ENCODE assay signal across 11 cellular contexts in genomic region chr10:88390041-88390440, GRCh38.
A peak's percentile ranks its signal among the peaks of the same experiment; 100 is the strongest.
DNase-seq lines count a peak whose midpoint lies in the region; ATAC-seq and TF ChIP-seq lines count a peak whose summit lies in the region.
"Had no signal": no experiment of that assay in that cellular context is flagged by ENCODE, and none has a peak within 500 bp of the region (broad histone marks: within the 10 kb centered on the region; RNA-seq: fewer than 3 reads in every experiment).

No MANE protein-coding gene starts in this region.

- H3K4me1 Mint-ChIP-seq in stimulated activated memory B cell treated with anti-CD40 and anti-IgM and Interleukin-4, amounts not matched to agents 10 μg/mL and 1 μg/mL and 100 μg/mL, for 72 hours, result peaks cover 22% of the 10 kb centered on the region

- H3K9me3 Mint-ChIP-seq in stimulated activated memory B cell treated with anti-CD40 and anti-IgM and Interleukin-4, amounts not matched to agents 10 μg/mL and 1 μg/mL and 100 μg/mL, for 72 hours, result peaks cover 4% of the 10 kb centered on the region

- no peaks in the 10 kb centered on the region for H3K9me2 ChIP-seq in DOHH2 (replicated peaks; ENCODE audit: control insufficient read depth, low read length)

- no peak for ATAC-seq in stimulated activated memory B cell treated with anti-CD40 and anti-IgM and Interleukin-4, amounts not matched to agents 10 μg/mL and 1 μg/mL and 100 μg/mL, for 72 hours

- no peaks in the 10 kb centered on the region for H3K36me3 Mint-ChIP-seq in stimulated activated memory B cell treated with anti-CD40 and anti-IgM and Interleukin-4, amounts not matched to agents 10 μg/mL and 1 μg/mL and 100 μg/mL, for 72 hours
- H3K36me3 Mint-ChIP-seq: CD8-positive, alpha-beta memory T cell had no signal

- intact Hi-C loops in colonic mucosa (cut with DNase I), result no loop called here

- peaks cover 27% of the 10 kb centered on the region for H3F3A ChIP-seq in DOHH2 (ENCODE audit: control insufficient read depth, insufficient read depth)

- H3K36me3 ChIP-seq in DOHH2 (ENCODE audit: control insufficient read depth, low read length) (peaks cover 24% of the 10 kb centered on the region), KOPT-K1 (ENCODE audit: insufficient read depth, low read length) (no peaks in the 10 kb centered on the region), colonic mucosa (no peaks in the 10 kb centered on the region)
- H3K36me3 ChIP-seq: BE2C had no signal

- no peak overlapping the region for H3K4me3 Mint-ChIP-seq in stimulated activated memory B cell treated with anti-CD40 and anti-IgM and Interleukin-4, amounts not matched to agents 10 μg/mL and 1 μg/mL and 100 μg/mL, for 72 hours

- no peaks in the 10 kb centered on the region for H3K9me3 ChIP-seq in DOHH2 (ENCODE audit: control insufficient read depth, insufficient read depth, low read length)
- H3K9me3 ChIP-seq in KOPT-K1 (ENCODE audit: insufficient read depth, low read length, poor library complexity, severe bottlenecking), result peaks cover under 1% of the 10 kb centered on the region
- H3K9me3 ChIP-seq in colonic mucosa, result no peaks in the 10 kb centered on the region
- H3K9me3 ChIP-seq: BE2C had no signal

- no peaks in the 10 kb centered on the region for H3K79me2 ChIP-seq in DOHH2 (ENCODE audit: control insufficient read depth, low read length)

- DNase-seq in retina, result peak; percentile 16
- no peak for DNase-seq in T-helper 2 cell
- no peak for DNase-seq in colonic mucosa
- DNase-seq: NCI-H187 treated with DMSO at 0.1 percent for 48 hours, NCI-H2171 had no signal

- H3K4me3 ChIP-seq in DOHH2 (ENCODE audit: low read length) (no peak overlapping the region), colonic mucosa (no peak overlapping the region)

- H3K27ac Mint-ChIP-seq in stimulated activated memory B cell treated with anti-CD40 and anti-IgM and Interleukin-4, amounts not matched to agents 10 μg/mL and 1 μg/mL and 100 μg/mL, for 72 hours, result no peak overlapping the region

- no peaks in the 10 kb centered on the region for H4K20me1 ChIP-seq in DOHH2 (ENCODE audit: control insufficient read depth, insufficient read depth, low read depth, low read length)

- H3K27me3 Mint-ChIP-seq in stimulated activated memory B cell treated with anti-CD40 and anti-IgM and Interleukin-4, amounts not matched to agents 10 μg/mL and 1 μg/mL and 100 μg/mL, for 72 hours, result no peaks in the 10 kb centered on the region
- H3K27me3 Mint-ChIP-seq: CD8-positive, alpha-beta memory T cell had no signal

- TF ChIP-seq CTCF in DOHH2 (IDR thresholded peaks at IDR 0.05; ENCODE audit: low read depth, low read length, poor library complexity, severe bottlenecking), result no peak
- TF ChIP-seq CTCF in VCaP (conservative IDR thresholded peaks at IDR 0.05), result no peak
- no peak for TF ChIP-seq CTCF in colonic mucosa (IDR thresholded peaks at IDR 0.05)

- no peak overlapping the region for H3K9ac ChIP-seq in colonic mucosa (ENCODE audit: low read depth in 2 of 2, low read length in 2 of 2)

- peak overlapping the region; percentile 81; the same call in 1 of the 2 replicates for H3K4me2 ChIP-seq in DOHH2 (ENCODE audit: low read length)

- H3K4me1 ChIP-seq in DOHH2 (ENCODE audit: control insufficient read depth, low read length) (peaks cover 71% of the 10 kb centered on the region), colonic mucosa (peaks cover 3% of the 10 kb centered on the region)

- H3K27me3 ChIP-seq in DOHH2 (ENCODE audit: control insufficient read depth, low read length) (no peaks in the 10 kb centered on the region), colonic mucosa (no peaks in the 10 kb centered on the region)
- H3K27me3 ChIP-seq: BE2C had no signal

- H3K27ac ChIP-seq in DOHH2 (ENCODE audit: low read depth, low read length) (peak overlapping the region; percentile 97), KOPT-K1 (ENCODE audit: low read depth, low read length, poor library complexity, severe bottlenecking) (peak overlapping the region; percentile 100), VCaP (peak overlapping the region; percentile 88; the same call in 1 of the 2 replicates), colonic mucosa (no peak overlapping the region)
